In the genomic region with DNA sequence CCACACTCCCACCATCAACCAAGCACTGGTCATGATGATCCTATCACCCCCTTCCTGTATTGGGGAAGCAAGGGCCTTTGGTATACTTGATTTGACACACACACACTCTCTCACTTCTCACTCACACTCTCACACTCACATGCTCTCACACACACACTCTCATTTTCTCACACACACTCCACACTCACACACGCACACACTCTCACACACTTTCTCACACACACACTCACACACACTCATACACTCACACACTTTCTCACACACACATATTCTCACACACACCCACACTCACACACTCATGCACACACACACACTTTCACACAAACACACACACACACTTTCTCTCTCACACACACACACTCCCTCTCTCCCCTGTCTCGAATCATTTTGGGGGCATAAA, we compare ENCODE assay signal across 11 cellular contexts. TPM values are rescaled to one million over a fixed set of nuclear protein-coding genes. Genes with fewer than 3 reads are reported as not detected.
DNase-seq lines count a peak whose midpoint lies in the region; ATAC-seq and TF ChIP-seq lines count a peak whose summit lies in the region.
"Had no signal": no experiment of that assay in that cellular context is flagged by ENCODE, and none has a peak within 500 bp of the region (broad histone marks: within the 10 kb centered on the region; RNA-seq: fewer than 3 reads in every experiment).

No MANE protein-coding gene starts in this region.

- H3K9me3 ChIP-seq in CD8-positive, alpha-beta T cell (ENCODE audit: low read length): no peaks in the 10 kb centered on the region
- H3K9me3 ChIP-seq in Karpas-422 (ENCODE audit: low read length) (no peaks in the 10 kb centered on the region), breast epithelium (no peaks in the 10 kb centered on the region), psoas muscle (no peaks in the 10 kb centered on the region)
- H3K9me3 ChIP-seq: pancreas had no signal

- no peak overlapping the region for H2AFZ ChIP-seq in Karpas-422 (ENCODE audit: low read length)

- H3K9me3 Mint-ChIP-seq in CD8-positive, alpha-beta T cell: no peaks in the 10 kb centered on the region

- 73 to 89% (median 81%) methylated on average over 2 of the region's 2 CpGs for WGBS in psoas muscle, 3 donors

- H3K4me2 ChIP-seq in Karpas-422 (ENCODE audit: low read depth, low read length, poor library complexity, severe bottlenecking): no peak overlapping the region

- peak overlapping the region; percentile 88 for H3K4me3 Mint-ChIP-seq in CD8-positive, alpha-beta T cell

- CTCF ChIA-PET in CD8-positive, alpha-beta T cell (lab: Charles Lee): interaction anchor here (0.7 to 1.2 kb wide), 2 partner anchors 9 to 187 kb away, joined by 3 read pairs; a partner anchor contains a TSS

- TF ChIP-seq CTCF in CD8-positive, alpha-beta T cell (IDR thresholded peaks at IDR 0.05): no peak
- no peak for TF ChIP-seq CTCF in breast epithelium (IDR thresholded peaks at IDR 0.05)
- no peak for TF ChIP-seq CTCF in psoas muscle (IDR thresholded peaks at IDR 0.05)
- no peak for TF ChIP-seq CTCF in foreskin fibroblast (IDR thresholded peaks at IDR 0.05; ENCODE audit: low read depth, low read length)

- POLR2A ChIA-PET in CD8-positive, alpha-beta T cell (lab: Charles Lee): interaction anchor here (1.0 to 4.1 kb wide), 4 partner anchors 9 to 59 kb away, joined by 3 to 26 read pairs (median 8); no protein-coding TSS in a partner anchor

- H3K79me2 ChIP-seq in Karpas-422 (ENCODE audit: low read length): peaks cover 5% of the 10 kb centered on the region; the same call in 1 of the 2 replicates

- peaks cover 75% of the 10 kb centered on the region for H3K36me3 Mint-ChIP-seq in CD8-positive, alpha-beta T cell

- no peak for DNase-seq in CD8-positive, alpha-beta T cell
- no peak for DNase-seq in Karpas-422
- no peak for DNase-seq in breast epithelium (ENCODE audit: low spot score in 2 of 2)
- DNase-seq in psoas muscle: no peak
- no peak for DNase-seq in foreskin fibroblast
- DNase-seq in DMS 273 treated with DMSO at 0.1 percent for 48 hours (lab: John Stamatoyannopoulos, UW): no peak
- DNase-seq: activated CD8-positive, alpha-beta memory T cell treated with anti-CD3 and anti-CD28 coated beads for 24 hours; NCI-H1436 treated with DMSO at 0.1 percent for 48 hours; pancreas had no signal

- peak overlapping the region; percentile 99 for H3K27ac Mint-ChIP-seq in CD8-positive, alpha-beta T cell

- peaks cover 88% of the 10 kb centered on the region for H3K4me1 ChIP-seq in CD8-positive, alpha-beta T cell (ENCODE audit: insufficient read depth, low read length)
- H3K4me1 ChIP-seq in Karpas-422 (ENCODE audit: low read length) (peaks cover 70% of the 10 kb centered on the region), breast epithelium (no peaks in the 10 kb centered on the region), psoas muscle (no peaks in the 10 kb centered on the region)
- H3K4me1 ChIP-seq: pancreas had no signal

- peaks cover 89% of the 10 kb centered on the region for H3K4me1 Mint-ChIP-seq in CD8-positive, alpha-beta T cell (ENCODE audit: low read depth)

- peak overlapping the region; percentile 91 for H3K27ac ChIP-seq in CD8-positive, alpha-beta T cell (ENCODE audit: low read depth, low read length)
- H3K27ac ChIP-seq in Karpas-422 (ENCODE audit: low read length) (peak overlapping the region; percentile 71), breast epithelium (peak overlapping the region; percentile 36 to 54), psoas muscle (peak overlapping the region; percentile 60)

- no peak for ATAC-seq in CD8-positive, alpha-beta T cell
- no peak for ATAC-seq in psoas muscle
- ATAC-seq in HG03432 (IDR thresholded peaks at IDR 0.05; ENCODE audit: unreplicated experiment): no peak
- no peak for ATAC-seq in GM21576 (IDR thresholded peaks at IDR 0.05; ENCODE audit: unreplicated experiment)

- TF ChIP-seq POLR2A in breast epithelium (IDR thresholded peaks at IDR 0.05): no peak

- H4K20me1 ChIP-seq in Karpas-422 (ENCODE audit: insufficient read depth, low read depth, low read length): no peaks in the 10 kb centered on the region

- peaks cover 39% of the 10 kb centered on the region for H3K36me3 ChIP-seq in CD8-positive, alpha-beta T cell (ENCODE audit: insufficient read depth, low read length)
- peaks cover 56% of the 10 kb centered on the region for H3K36me3 ChIP-seq in Karpas-422 (ENCODE audit: insufficient read depth, low read length)
- H3K36me3 ChIP-seq in breast epithelium: no peaks in the 10 kb centered on the region
- peaks cover 0 to 22% of the 10 kb centered on the region in 2 donors for H3K36me3 ChIP-seq in psoas muscle (ENCODE audit: insufficient read depth in 1 of 2, low read depth in 1 of 2)
- H3K36me3 ChIP-seq: pancreas had no signal

- H3K9ac ChIP-seq in Karpas-422 (ENCODE audit: low read length): no peak overlapping the region

- H3K4me3 ChIP-seq in CD8-positive, alpha-beta T cell (ENCODE audit: low read depth, low read length): peak overlapping the region; percentile 14
- H3K4me3 ChIP-seq in Karpas-422 (ENCODE audit: low read length): no peak overlapping the region
- no peak overlapping the region for H3K4me3 ChIP-seq in breast epithelium
- no peak overlapping the region for H3K4me3 ChIP-seq in psoas muscle
- no peak overlapping the region for H3K4me3 ChIP-seq in foreskin fibroblast (ENCODE audit: low read depth in 1 of 2, low read length in 2 of 2)
- H3K4me3 ChIP-seq: pancreas had no signal

- no peaks in the 10 kb centered on the region for H3K9me2 ChIP-seq in Karpas-422 (replicated peaks; ENCODE audit: insufficient read depth, low read length)

- no peaks in the 10 kb centered on the region for H3K27me3 ChIP-seq in CD8-positive, alpha-beta T cell (ENCODE audit: insufficient read depth, low read length)
- H3K27me3 ChIP-seq in Karpas-422 (ENCODE audit: low read length) (no peaks in the 10 kb centered on the region), breast epithelium (no peaks in the 10 kb centered on the region), psoas muscle (ENCODE audit: insufficient read depth in 3 of 3, low read length in 2 of 3) (peaks cover 0 to 2% (median 0%) of the 10 kb centered on the region in 3 donors)

- intact Hi-C loops in CD8-positive, alpha-beta T cell (cut with DNase I, micrococcal nuclease): loop anchor here (1.0 to 10.0 kb wide), 6 partner anchors 9 to 809 kb away; a partner anchor contains a TSS
- intact Hi-C loops in breast epithelium (cut with DNase I; ENCODE audit: low total_unique reads): no loop called here
- intact Hi-C loops in psoas muscle (cut with DNase I): no loop called here

- H3K27me3 Mint-ChIP-seq in CD8-positive, alpha-beta T cell (ENCODE audit: low read depth): no peaks in the 10 kb centered on the region

RNA-seq across cellular contexts. Expression of a gene that starts 8.6 kb away (rescaled TPM):
- total RNA-seq in CD8-positive, alpha-beta T cell: 100 to 1,000 TPM; 578 to 581 TPM
- 69.3 and 109 TPM in 2 replicates for total RNA-seq in Karpas-422 (2014; rRNA removed; shearing (Covaris generic); ENCODE audit: low replicate concordance)
- total RNA-seq in breast epithelium: 100 to 1,000 TPM in 1 of 3 donors, 10 to 100 TPM in 2; 91.8 to 112 (median 95.7) TPM
- 10 to 100 TPM; 10.1 to 35.1 (median 28.4) TPM for total RNA-seq in psoas muscle
- 10 to 100 TPM; 15.9 to 19.1 (median 16.5) TPM for polyA plus RNA-seq in psoas muscle

Comparison
In these comparisons a context has a peak if more than half of its experiments do, and no peak if none do; other contexts are left out.
1. intact Hi-C loops: an anchor here in CD8-positive, alpha-beta T cell (1.0 to 10.0 kb wide); none called in breast epithelium and psoas muscle.